In the genomic region with DNA sequence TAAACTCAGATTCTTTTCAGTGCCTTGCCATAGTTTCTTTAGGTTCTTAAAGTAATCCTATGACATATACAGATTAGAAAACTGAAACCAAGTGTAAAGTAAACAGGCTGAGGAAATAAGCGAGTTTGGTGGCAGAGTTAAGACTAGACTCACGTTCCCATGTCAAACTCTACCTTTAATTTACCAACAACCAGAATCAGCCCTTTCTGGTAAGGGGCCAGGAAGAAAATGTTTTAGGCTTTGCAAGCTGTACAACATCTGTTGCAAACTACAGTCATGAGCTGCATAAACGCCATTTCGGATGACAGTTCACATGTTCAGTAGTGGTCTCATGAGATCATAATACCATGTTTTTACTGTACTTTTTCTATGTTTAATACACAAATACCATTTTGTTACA, we compare ENCODE assay signal across 16 cellular contexts.
DNase-seq lines count a peak whose midpoint lies in the region; ATAC-seq and TF ChIP-seq lines count a peak whose summit lies in the region.
"Had no signal": no experiment of that assay in that cellular context is flagged by ENCODE, and none has a peak within 500 bp of the region (broad histone marks: within the 10 kb centered on the region; RNA-seq: fewer than 3 reads in every experiment).

No MANE protein-coding gene starts in this region.

- H2BK5ac ChIP-seq in mesendoderm (ENCODE audit: low read length), result no peak overlapping the region
- H2BK5ac ChIP-seq in H9 (ENCODE audit: insufficient read length, low read length), result no peak overlapping the region

- no peak overlapping the region for H2BK12ac ChIP-seq in H9 (ENCODE audit: insufficient read length, low read depth, low read length)

- H2AK5ac ChIP-seq in mesendoderm (ENCODE audit: low read length) (no peak overlapping the region), H9 (ENCODE audit: insufficient read length, low read length) (no peak overlapping the region)

- peaks cover 2% of the 10 kb centered on the region for H3K27me3 Mint-ChIP-seq in activated T-helper 1 cell treated with anti-CD3 and anti-CD28 coated beads, Interleukin-12 subunit alpha, Interleukin-12 subunit beta, Interleukin-2, Interleukin-4 antibody, amounts not matched to agents 30 ng/mL and 10 ng/mL and 1 ng/mL, durations not matched to agents 14 hours and 24 hours and 36 hours (ENCODE audit: insufficient read depth)
- H3K27me3 Mint-ChIP-seq in H9 (ENCODE audit: low read depth), result no peaks in the 10 kb centered on the region
- H3K27me3 Mint-ChIP-seq: activated CD8-positive, alpha-beta T cell treated with anti-CD3 and anti-CD28 coated beads for 36 hours; progenitor cell of endocrine pancreas had no signal

- H2BK20ac ChIP-seq in H9 (ENCODE audit: low read depth, low read length, poor library complexity, severe bottlenecking), result no peak overlapping the region

- H3K23me2 ChIP-seq in H9 (ENCODE audit: insufficient read length, low read depth, low read length, poor library complexity, severe bottlenecking), result no peaks in the 10 kb centered on the region

- no peak overlapping the region for H3K4ac ChIP-seq in mesendoderm (ENCODE audit: low read depth, low read length)
- H3K4ac ChIP-seq in H9 (ENCODE audit: low read depth, low read length), result no peak overlapping the region

- WGBS in mesendoderm (ENCODE audit: extremely low coverage, insufficient coverage, low lambda C conversion rate), result no CpG with 5 or more reads among the region's 4 CpGs
- WGBS in H9 (ENCODE audit: extremely low coverage, insufficient read length, low lambda C conversion rate), result no CpG with 5 or more reads among the region's 4 CpGs

- H4K91ac ChIP-seq in H9 (ENCODE audit: insufficient read length, low read depth, low read length), result no peak overlapping the region

- H2AFZ ChIP-seq in H9 (ENCODE audit: low read length), result no peak overlapping the region

- H3K27ac ChIP-seq in duodenal mucosa (ENCODE audit: low read depth, low read length) (peak overlapping the region; percentile 18), mesendoderm (ENCODE audit: low read depth, low read length) (no peak overlapping the region), upper lobe of right lung (peak overlapping the region; percentile 59), H9 (ENCODE audit: insufficient read length, low read depth, low read length) (no peak overlapping the region)
- H3K27ac ChIP-seq: 22Rv1, thoracic aorta had no signal

- TF ChIP-seq CTCF in upper lobe of right lung (IDR thresholded peaks at IDR 0.05) (no peak), H9 (conservative IDR thresholded peaks at IDR 0.05) (no peak)

- ATAC-seq in upper lobe of right lung, result no peak
- no peak for ATAC-seq in HG03520 (IDR thresholded peaks at IDR 0.05; ENCODE audit: unreplicated experiment)
- ATAC-seq: activated CD8-positive, alpha-beta T cell treated with anti-CD3 and anti-CD28 coated beads for 36 hours had no signal

- H3K4me2 ChIP-seq in mesendoderm (ENCODE audit: low read length), result no peak overlapping the region
- no peak overlapping the region for H3K4me2 ChIP-seq in H9 (ENCODE audit: insufficient read depth, insufficient read length, low read length)

- H3K18ac ChIP-seq in mesendoderm (ENCODE audit: low read length), result no peak overlapping the region
- no peak overlapping the region for H3K18ac ChIP-seq in H9 (ENCODE audit: insufficient read length, low read depth, low read length)

- no peaks in the 10 kb centered on the region for H4K20me1 ChIP-seq in H9 (ENCODE audit: control insufficient read depth, insufficient read depth, insufficient read length)

- H3K79me2 ChIP-seq in mesendoderm (ENCODE audit: control insufficient read depth, insufficient read depth, low read length), result no peaks in the 10 kb centered on the region
- H3K79me2 ChIP-seq in H9 (ENCODE audit: insufficient read depth, low read length), result no peaks in the 10 kb centered on the region

- peak overlapping the region; percentile 7 for H3K56ac ChIP-seq in mesendoderm (ENCODE audit: low read length)
- no peak overlapping the region for H3K56ac ChIP-seq in H9 (ENCODE audit: insufficient read length, low read depth, low read length)

- no peak overlapping the region for H4K8ac ChIP-seq in mesendoderm (ENCODE audit: low read depth, low read length)
- H4K8ac ChIP-seq in H9 (replicated peaks; ENCODE audit: insufficient read length, low read depth, low read length), result no peak overlapping the region

- no peaks in the 10 kb centered on the region for H3K79me1 ChIP-seq in mesendoderm (ENCODE audit: low read length)
- H3K79me1 ChIP-seq in H9 (ENCODE audit: insufficient read depth, low read depth, low read length, poor library complexity, severe bottlenecking), result no peaks in the 10 kb centered on the region

- H3K9me3 ChIP-seq in duodenal mucosa (ENCODE audit: control insufficient read depth in 1 of 2, low read length in 2 of 2), result no peaks in the 10 kb centered on the region
- H3K9me3 ChIP-seq in upper lobe of right lung, result no peaks in the 10 kb centered on the region
- no peaks in the 10 kb centered on the region for H3K9me3 ChIP-seq in H9 (ENCODE audit: control insufficient read depth, low read depth, low read length)
- H3K9me3 ChIP-seq: thoracic aorta had no signal

- H3K4me1 Mint-ChIP-seq in activated T-helper 1 cell treated with anti-CD3 and anti-CD28 coated beads, Interleukin-12 subunit alpha, Interleukin-12 subunit beta, Interleukin-2, Interleukin-4 antibody, amounts not matched to agents 30 ng/mL and 10 ng/mL and 1 ng/mL, durations not matched to agents 14 hours and 24 hours and 36 hours (ENCODE audit: low read depth), result peaks cover 56% of the 10 kb centered on the region
- H3K4me1 Mint-ChIP-seq in H9, result peaks cover 13 to 17% of the 10 kb centered on the region in 2 experiments
- H3K4me1 Mint-ChIP-seq: CD8-positive, alpha-beta memory T cell had no signal

- H3K4me1 ChIP-seq in duodenal mucosa (ENCODE audit: control insufficient read depth in 1 of 2, insufficient read depth in 2 of 2, low read length in 2 of 2), result peaks cover 0 to 7% of the 10 kb centered on the region in 2 donors
- peaks cover 3% of the 10 kb centered on the region for H3K4me1 ChIP-seq in mesendoderm (ENCODE audit: control insufficient read depth, low read depth, low read length)
- peaks cover 32% of the 10 kb centered on the region for H3K4me1 ChIP-seq in upper lobe of right lung
- 0 out of 2 replicates have a peak, but pooled peaks cover 6% of the 10 kb centered on the region for H3K4me1 ChIP-seq in H9 (ENCODE audit: insufficient read depth, low read length)

- peaks cover 3% of the 10 kb centered on the region for H3K36me3 Mint-ChIP-seq in activated T-helper 1 cell treated with anti-CD3 and anti-CD28 coated beads, Interleukin-12 subunit alpha, Interleukin-12 subunit beta, Interleukin-2, Interleukin-4 antibody, amounts not matched to agents 30 ng/mL and 10 ng/mL and 1 ng/mL, durations not matched to agents 14 hours and 24 hours and 36 hours (ENCODE audit: low read depth)
- H3K36me3 Mint-ChIP-seq in H9 (ENCODE audit: insufficient read depth in 1 of 3, low read depth in 3 of 3), result no peaks in the 10 kb centered on the region
- H3K36me3 Mint-ChIP-seq: CD8-positive, alpha-beta memory T cell had no signal

- H3K23ac ChIP-seq in mesendoderm (ENCODE audit: low read length), result no peak overlapping the region
- no peak overlapping the region for H3K23ac ChIP-seq in H9 (ENCODE audit: insufficient read length, low read depth, low read length)

- H2BK120ac ChIP-seq in mesendoderm (ENCODE audit: low read depth, low read length), result no peak overlapping the region
- H2BK120ac ChIP-seq in H9 (ENCODE audit: low read depth, low read length, poor library complexity, severe bottlenecking), result no peak overlapping the region

- H3K9ac ChIP-seq in duodenal mucosa (ENCODE audit: low read depth in 1 of 2, low read length in 2 of 2) (no peak overlapping the region), mesendoderm (ENCODE audit: low read length) (no peak overlapping the region), H9 (ENCODE audit: extremely low read depth, insufficient read length, low read length) (no peak overlapping the region)

- H4K5ac ChIP-seq in mesendoderm (ENCODE audit: low read length) (no peak overlapping the region), H9 (ENCODE audit: insufficient read length, low read depth, low read length) (no peak overlapping the region)

- peaks cover 7% of the 10 kb centered on the region for H3K9me3 Mint-ChIP-seq in activated T-helper 1 cell treated with anti-CD3 and anti-CD28 coated beads, Interleukin-12 subunit alpha, Interleukin-12 subunit beta, Interleukin-2, Interleukin-4 antibody, amounts not matched to agents 30 ng/mL and 10 ng/mL and 1 ng/mL, durations not matched to agents 14 hours and 24 hours and 36 hours
- no peaks in the 10 kb centered on the region for H3K9me3 Mint-ChIP-seq in H9
- H3K9me3 Mint-ChIP-seq: activated CD8-positive, alpha-beta T cell treated with anti-CD3 and anti-CD28 coated beads for 36 hours; activated T-helper 2 cell treated with anti-CD3 and anti-CD28 coated beads, Interferon-gamma antibody, Interleukin-2, Interleukin-4, amounts not matched to agents 10 μg/mL and 5 μg/mL and 100 μg/mL, durations not matched to agents 14 hours and 24 hours and 36 hours had no signal

- DNase-seq in NCI-H2171 treated with DMSO at 0.1 percent for 48 hours (lab: John Stamatoyannopoulos, UW) (peak; percentile 25), NCI-H2171 (lab: John Stamatoyannopoulos, UW) (no peak), mesendoderm (no peak), upper lobe of right lung (no peak), H9 (no peak)
- no peak for DNase-seq in activated T-helper 1 cell treated with anti-CD3 and anti-CD28 coated beads, Interleukin-12 subunit alpha, Interleukin-12 subunit beta, Interleukin-2, Interleukin-4 antibody, amounts not matched to agents 30 ng/mL and 10 ng/mL and 1 ng/mL, durations not matched to agents 14 hours and 24 hours and 36 hours (ENCODE audit: low spot score)
- DNase-seq: activated CD8-positive, alpha-beta T cell treated with anti-CD3 and anti-CD28 coated beads for 36 hours; CD8-positive, alpha-beta memory T cell; NCI-H2029; NK-92 treated with Interleukin-12 subunit alpha and Interleukin-12 subunit beta, amount 100 ng/mL, for 24 hours had no signal

- H2BK15ac ChIP-seq in mesendoderm (replicated peaks; ENCODE audit: low read depth), result no peak overlapping the region
- H2BK15ac ChIP-seq in H9 (ENCODE audit: low read depth, low read length), result no peak overlapping the region

- no peak overlapping the region for H3K14ac ChIP-seq in H9 (ENCODE audit: insufficient read depth, low read length)

- H3K4me3 Mint-ChIP-seq in activated T-helper 1 cell treated with anti-CD3 and anti-CD28 coated beads, Interleukin-12 subunit alpha, Interleukin-12 subunit beta, Interleukin-2, Interleukin-4 antibody, amounts not matched to agents 30 ng/mL and 10 ng/mL and 1 ng/mL, durations not matched to agents 14 hours and 24 hours and 36 hours, result no peak overlapping the region
- H3K4me3 Mint-ChIP-seq in H9, result no peak overlapping the region
- H3K4me3 Mint-ChIP-seq: activated CD8-positive, alpha-beta T cell treated with anti-CD3 and anti-CD28 coated beads for 36 hours; CD8-positive, alpha-beta memory T cell had no signal

- no peaks in the 10 kb centered on the region for H3K27me3 ChIP-seq in duodenal mucosa (ENCODE audit: control insufficient read depth in 1 of 2, insufficient read depth in 2 of 2, low read length in 2 of 2)
- no peaks in the 10 kb centered on the region for H3K27me3 ChIP-seq in mesendoderm (ENCODE audit: insufficient read depth, low read length, poor library complexity)
- H3K27me3 ChIP-seq in upper lobe of right lung, result no peaks in the 10 kb centered on the region
- H3K27me3 ChIP-seq in H9 (ENCODE audit: insufficient read depth, low read length), result 0 out of 2 replicates have a peak, but pooled peaks cover 1% of the 10 kb centered on the region

- intact Hi-C loops in upper lobe of right lung (cut with DNase I), result no loop called here
- intact Hi-C loops in activated T-helper 1 cell treated with anti-CD3 and anti-CD28 coated beads, Interleukin-12 subunit alpha, Interleukin-12 subunit beta, Interleukin-2, Interleukin-4 antibody, amounts not matched to agents 30 ng/mL and 10 ng/mL and 1 ng/mL, durations not matched to agents 14 hours and 24 hours and 36 hours (cut with micrococcal nuclease), result loop anchor here (5.0 kb wide), 1 partner anchor 321 kb away; no protein-coding TSS in a partner anchor

- no peak overlapping the region for H3K4me3 ChIP-seq in duodenal mucosa (ENCODE audit: low read depth in 1 of 2, low read length in 2 of 2)
- H3K4me3 ChIP-seq in mesendoderm (ENCODE audit: low read length), result no peak overlapping the region
- H3K4me3 ChIP-seq in upper lobe of right lung, result no peak overlapping the region
- H3K4me3 ChIP-seq: thoracic aorta had no signal

- H3T11ph ChIP-seq in H9 (ENCODE audit: low read length), result no peak overlapping the region

- no peak overlapping the region for H3K27ac Mint-ChIP-seq in activated T-helper 1 cell treated with anti-CD3 and anti-CD28 coated beads, Interleukin-12 subunit alpha, Interleukin-12 subunit beta, Interleukin-2, Interleukin-4 antibody, amounts not matched to agents 30 ng/mL and 10 ng/mL and 1 ng/mL, durations not matched to agents 14 hours and 24 hours and 36 hours
- no peak overlapping the region for H3K27ac Mint-ChIP-seq in H9
- H3K27ac Mint-ChIP-seq: activated CD8-positive, alpha-beta T cell treated with anti-CD3 and anti-CD28 coated beads for 36 hours; activated T-helper 2 cell treated with anti-CD3 and anti-CD28 coated beads, Interferon-gamma antibody, Interleukin-2, Interleukin-4, amounts not matched to agents 10 μg/mL and 5 μg/mL and 100 μg/mL, durations not matched to agents 14 hours and 24 hours and 36 hours; CD8-positive, alpha-beta memory T cell; progenitor cell of endocrine pancreas had no signal

- H3K36me3 ChIP-seq in duodenal mucosa (ENCODE audit: control insufficient read depth in 1 of 2, insufficient read depth in 2 of 2, low read length in 2 of 2) (no peaks in the 10 kb centered on the region), mesendoderm (ENCODE audit: control insufficient read depth, insufficient read depth, low read length) (no peaks in the 10 kb centered on the region), upper lobe of right lung (no peaks in the 10 kb centered on the region)
- H3K36me3 ChIP-seq: thoracic aorta had no signal

Comparison
In these comparisons a context has a peak if more than half of its experiments do, and no peak if none do; other contexts are left out.
1. H3K27ac ChIP-seq: peak in duodenal mucosa (single experiment) and upper lobe of right lung (single experiment); none in mesendoderm (single experiment) and H9 (single experiment).